In genomic region chr21:37009740-37010341, GRCh38 we compare ENCODE assay signal across 8 cellular contexts. TPM values are rescaled to one million over a fixed set of nuclear protein-coding genes. Genes with fewer than 3 reads are reported as not detected.
DNase-seq lines count a peak whose midpoint lies in the region; ATAC-seq, FAIRE-seq and TF ChIP-seq lines count a peak whose summit lies in the region.

No MANE protein-coding gene starts in this region.

- DNase-seq in GM12864 (ENCODE audit: low read depth) (no peak), NCI-H1417 (lab: John Stamatoyannopoulos, UW) (peak; percentile 95 to 98 (median 97)), SW480 (ENCODE audit: low spot score) (peak; percentile 94), heart right ventricle (peak; percentile 76 to 87), pulmonary artery endothelial cell (ENCODE audit: low read depth, low spot score) (peak; percentile 65), urothelium cell line (ENCODE audit: low spot score) (peak; percentile 64)
- peak; percentile 85 for DNase-seq in activated naive CD8-positive, alpha-beta T cell treated with anti-CD3 and anti-CD28 coated beads, Interleukin-2, amount 50 U/mL, for 24 hours

- no peak for FAIRE-seq in urothelium cell line (lab: Jason Lieb, UNC)

- ATAC-seq in HG02678 (IDR thresholded peaks at IDR 0.05; ENCODE audit: unreplicated experiment): peak; percentile 93
- ATAC-seq in activated naive CD8-positive, alpha-beta T cell treated with anti-CD3 and anti-CD28 coated beads, Interleukin-2, amount 50 U/mL, for 24 hours: peak; percentile 91
- peak; percentile 89 to 97 (median 95) for ATAC-seq in heart right ventricle

- H3K27ac ChIP-seq in heart right ventricle: no peak overlapping the region

- peaks cover 57% of the 10 kb centered on the region for H3K27me3 Mint-ChIP-seq in activated naive CD8-positive, alpha-beta T cell treated with anti-CD3 and anti-CD28 coated beads, Interleukin-2, amount 50 U/mL, for 24 hours

- no peaks in the 10 kb centered on the region for H3K9me3 Mint-ChIP-seq in activated naive CD8-positive, alpha-beta T cell treated with anti-CD3 and anti-CD28 coated beads, Interleukin-2, amount 50 U/mL, for 24 hours

- H3K9me3 ChIP-seq in heart right ventricle: no peaks in the 10 kb centered on the region

- H3K36me3 Mint-ChIP-seq in activated naive CD8-positive, alpha-beta T cell treated with anti-CD3 and anti-CD28 coated beads, Interleukin-2, amount 50 U/mL, for 24 hours (ENCODE audit: low read depth): no peaks in the 10 kb centered on the region

- H3K4me3 ChIP-seq in GM12864 (ENCODE audit: low read depth, low read length) (peak overlapping the region; percentile 54), heart right ventricle (peak overlapping the region in 5 of 10 donors; percentile 17 to 40 (median 29))

- peaks cover 25 to 87% (median 74%) of the 10 kb centered on the region in 7 donors for H3K27me3 ChIP-seq in heart right ventricle

- peak; percentile 88 for TF ChIP-seq CTCF in GM12864 (IDR thresholded peaks at IDR 0.05; ENCODE audit: low read depth, low read length, missing control alignments)
- peak; percentile 64 to 88 (median 83) for TF ChIP-seq CTCF in heart right ventricle (IDR thresholded peaks at IDR 0.05)

- intact Hi-C loops in heart right ventricle (cut with DNase I): loop anchor here in 2 of 10 donors (10.0 kb wide), 1 partner anchor 505 kb away; no protein-coding TSS in a partner anchor

- H3K4me3 Mint-ChIP-seq in activated naive CD8-positive, alpha-beta T cell treated with anti-CD3 and anti-CD28 coated beads, Interleukin-2, amount 50 U/mL, for 24 hours: peak overlapping the region; percentile 43

- no peak overlapping the region for H3K27ac Mint-ChIP-seq in activated naive CD8-positive, alpha-beta T cell treated with anti-CD3 and anti-CD28 coated beads, Interleukin-2, amount 50 U/mL, for 24 hours

- peaks cover 0 to 25% (median 15%) of the 10 kb centered on the region in 9 donors for H3K4me1 ChIP-seq in heart right ventricle

- 11 to 12% methylated on average over 30 of the region's 30 CpGs for WGBS in heart right ventricle, 2 donors

- H3K36me3 ChIP-seq in heart right ventricle: no peaks in the 10 kb centered on the region

- peaks cover 16% of the 10 kb centered on the region for H3K4me1 Mint-ChIP-seq in activated naive CD8-positive, alpha-beta T cell treated with anti-CD3 and anti-CD28 coated beads, Interleukin-2, amount 50 U/mL, for 24 hours

RNA-seq across cellular contexts. Expression of gene RIPPLY3, which starts 3.3 kb away (rescaled TPM):
- total RNA-seq in heart right ventricle (not detected), pulmonary artery endothelial cell (not detected in 2 replicates)
- under 1 TPM in 1 of 2 donors, not detected in 1; 0.03 TPM for polyA plus RNA-seq in heart right ventricle

RNA-seq across cellular contexts. Expression of gene HLCS, which starts 43.4 kb away (rescaled TPM):
- total RNA-seq in heart right ventricle (1 to 10 TPM; 5.0 to 9.6 (median 7.5) TPM), pulmonary artery endothelial cell (12.9 and 15.6 TPM in 2 replicates)
- polyA plus RNA-seq in heart right ventricle: 1 to 10 TPM; 2.0 to 2.5 TPM
